10 cellular contexts compared by ENCODE assay signal in the genomic region with DNA sequence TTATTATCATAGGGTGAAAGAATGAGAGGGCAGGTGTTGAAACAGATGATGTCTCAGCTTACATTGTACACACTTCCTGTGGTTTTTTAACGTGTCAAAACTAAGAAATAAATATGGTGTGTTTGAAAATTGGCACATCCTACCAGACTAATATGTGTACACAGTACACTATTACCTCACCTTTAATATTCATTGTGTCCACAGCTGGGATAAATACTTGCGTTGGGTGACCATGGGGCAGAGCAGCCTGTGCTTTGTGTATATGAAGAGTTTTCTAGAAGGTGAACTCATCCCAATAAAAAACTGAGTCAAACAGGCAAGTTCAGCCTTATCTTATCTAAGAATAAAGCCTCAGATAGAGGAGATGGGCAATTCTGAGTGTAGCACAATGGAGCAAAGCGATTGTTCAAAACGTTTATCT. TPM values are rescaled to one million over a fixed set of nuclear protein-coding genes. Genes with fewer than 3 reads are reported as not detected.
DNase-seq lines count a peak whose midpoint lies in the region; ATAC-seq, FAIRE-seq and TF ChIP-seq lines count a peak whose summit lies in the region.
"Had no signal": no experiment of that assay in that cellular context is flagged by ENCODE, and none has a peak within 500 bp of the region (broad histone marks: within the 10 kb centered on the region; RNA-seq: fewer than 3 reads in every experiment).

No MANE protein-coding gene starts in this region.

- no TSS peak for BruUV-seq in K562 (replicated peaks; lab: Mats Ljungman, UMichigan)
- BruUV-seq in Calu3 (replicated peaks; lab: Mats Ljungman, UMichigan): no TSS peak

- H3K27ac ChIP-seq in K562 (ENCODE audit: extremely low read depth, low read depth, low read length): no peak overlapping the region
- H3K27ac ChIP-seq: cardiac muscle cell had no signal

- H3K9me3 Mint-ChIP-seq in Calu3 (ENCODE audit: low read depth, unreplicated experiment): peaks cover 5% of the 10 kb centered on the region

- WGBS in K562 (ENCODE audit: insufficient coverage, low coverage, missing lambda C conversion rate): 14% methylated on average over 4 of the region's 4 CpGs

- no peak overlapping the region for H3K4me3 Mint-ChIP-seq in Calu3 (ENCODE audit: low read depth, unreplicated experiment)

- H4K20me1 ChIP-seq in K562 (replicated peaks; ENCODE audit: control insufficient read depth, insufficient read depth, low read length): no peaks in the 10 kb centered on the region

- no peaks in the 10 kb centered on the region for H3K79me2 ChIP-seq in K562 (ENCODE audit: control insufficient read depth, insufficient read depth, low read length)

- POLR2A ChIA-PET in K562 (lab: Yijun Ruan, JAX): interaction anchor here (0.7 kb wide), 1 partner anchor 401 kb away, joined by 4 read pairs; no protein-coding TSS in a partner anchor

- H3K4me3 ChIP-seq in GM06990 (replicated peaks; ENCODE audit: low read depth, low read length) (no peak overlapping the region), K562 (no peak overlapping the region)
- H3K4me3 ChIP-seq: cardiac muscle cell had no signal

- no peaks in the 10 kb centered on the region; a peak in 3 of 5 replicates for H3K4me1 ChIP-seq in K562 (replicated peaks in 1 of 2; ENCODE audit: control insufficient read depth in 2 of 2, insufficient read depth in 2 of 2, low read length in 2 of 2)

- CTCF ChIA-PET in K562 (lab: Yijun Ruan, JAX; ENCODE audit: low intra/inter-chr PET ratio): no interaction called here
- CTCF ChIA-PET in Calu3 (lab: Charles Lee): no interaction called here

- no peak for TF ChIP-seq POLR2A in K562 (conservative IDR thresholded peaks at IDR 0.05)

- no peaks in the 10 kb centered on the region for H3K27me3 Mint-ChIP-seq in Calu3 (ENCODE audit: unreplicated experiment)

- H3K27ac Mint-ChIP-seq in Calu3 (ENCODE audit: unreplicated experiment): no peak overlapping the region

- H2AFZ ChIP-seq in K562 (ENCODE audit: low read depth, low read length): peak overlapping the region; percentile 26

- ATAC-seq in HG02610 (IDR thresholded peaks at IDR 0.05; ENCODE audit: unreplicated experiment) (peak; percentile 68), K562 (no peak)

- no peak overlapping the region for H3K4me2 ChIP-seq in K562 (ENCODE audit: insufficient read depth, low read length)

- peaks cover 5% of the 10 kb centered on the region for H3K36me3 Mint-ChIP-seq in Calu3 (ENCODE audit: insufficient read depth, unreplicated experiment)

- no peak for TF ChIP-seq CTCF in GM06990 (IDR thresholded peaks at IDR 0.05; ENCODE audit: insufficient read depth, low read length, poor library complexity, severe bottlenecking)
- TF ChIP-seq CTCF in K562 (IDR thresholded peaks at IDR 0.05 in 2 of 3, conservative IDR thresholded peaks at IDR 0.05 in 1 of 3; ENCODE audit: insufficient read depth in 2 of 3, low read depth in 1 of 3, low read length in 3 of 3): no peak
- no peak for TF ChIP-seq CTCF in Calu3 (IDR thresholded peaks at IDR 0.05; ENCODE audit: unreplicated experiment)

- no peak for FAIRE-seq in K562 (lab: Jason Lieb, UNC)

- H3K27me3 ChIP-seq in GM06990 (replicated peaks; ENCODE audit: control insufficient read depth, insufficient read depth, low read length): no peaks in the 10 kb centered on the region
- no peaks in the 10 kb centered on the region for H3K27me3 ChIP-seq in K562 (ENCODE audit: control insufficient read depth in 2 of 2, insufficient read depth in 2 of 2, low read length in 2 of 2)
- H3K27me3 ChIP-seq: cardiac muscle cell had no signal

- in situ Hi-C loops in K562 (cut with MboI): no loop called here

- H3K9me3 ChIP-seq in K562 (replicated peaks; ENCODE audit: control insufficient read depth, insufficient read depth, low read depth, low read length): no peaks in the 10 kb centered on the region

- H3K9ac ChIP-seq in K562 (ENCODE audit: insufficient read depth in 1 of 2, low read depth in 2 of 2, low read length in 2 of 2): no peak overlapping the region

- TF ChIP-seq EP300 in K562 (IDR thresholded peaks at IDR 0.05; ENCODE audit: low read length): no peak

- no peaks in the 10 kb centered on the region for H3K9me1 ChIP-seq in K562 (ENCODE audit: control insufficient read depth, insufficient read depth, low read length)

- intact Hi-C loops in K562 (cut with micrococcal nuclease) (no loop called here), Calu3 (cut with micrococcal nuclease; ENCODE audit: unreplicated experiment) (no loop called here)

- DNase-seq in GM06990 (ENCODE audit: extremely low read depth, insufficient read length) (peak; percentile 7), NCI-H1105 (lab: John Stamatoyannopoulos, UW) (peak; percentile 16), K562 (ENCODE audit: extremely low read depth in 1 of 4, low spot score in 3 of 4) (no peak), Calu3 (no peak), OCI-M2 (lab: John Stamatoyannopoulos, UW; ENCODE audit: unreplicated experiment) (no peak), D341Med (ENCODE audit: low spot score) (no peak)
- DNase-seq in stimulated activated CD4-positive, alpha-beta T cell treated with anti-CD3 and anti-CD28 coated beads, Interleukin-2, amount 100 ng/mL, for 24 hours: no peak
- DNase-seq: left cardiac atrium had no signal

- TF ChIP-seq RAD21 in K562 (CRISPR knock-in tag; conservative IDR thresholded peaks at IDR 0.05 in 1 of 2, IDR thresholded peaks at IDR 0.05 in 1 of 2): no peak

- peaks cover 6% of the 10 kb centered on the region for H3K4me1 Mint-ChIP-seq in Calu3 (ENCODE audit: low read depth, unreplicated experiment)

- H3K36me3 ChIP-seq in GM06990 (ENCODE audit: control insufficient read depth, insufficient read depth, low read length) (no peaks in the 10 kb centered on the region), K562 (ENCODE audit: control insufficient read depth, insufficient read depth, low read length) (no peaks in the 10 kb centered on the region)
- H3K36me3 ChIP-seq: cardiac muscle cell had no signal

TF ChIP-seq in K562, 482 proteins besides CTCF, POLR2A, EP300 and RAD21:
- no peak for TF ChIP-seq ZNF668 (CRISPR knock-in tag; IDR thresholded peaks at IDR 0.05)
- 0 out of 2 replicates have a peak, but pooled peaks have one; percentile 7 for TF ChIP-seq SOX6 (IDR thresholded peaks at IDR 0.05)
TF ChIP-seq in K562: peak in this region for 1.

RNA-seq across cellular contexts. Expression of gene SUCNR1, which starts 17.3 kb away (rescaled TPM):
- not detected in 2 replicates for total RNA-seq in K562 (2011; cell fraction: chromatin; rRNA removed; ENCODE audit: low replicate concordance)
- not detected in 2 replicates for total RNA-seq in K562 (2011; cell fraction: nucleolus; rRNA removed)
- 0.15 TPM in 2 replicates for total RNA-seq in K562 (2011; cell fraction: nucleoplasm; rRNA removed)
- 0.08 and 0.14 TPM in 2 replicates for total RNA-seq in K562 (2014; rRNA removed)
- 0.13 and 0.15 TPM in 2 replicates for total RNA-seq in K562 (2014; rRNA removed; fragmentation: Illumina TruSeq; extraction: Trizol)
- total RNA-seq in K562 (2015; rRNA removed; fragmentation: Illumina TruSeq; extraction: Trizol): 0.54 and 0.57 TPM in 2 replicates
- total RNA-seq in K562 (2021): 0.09 and 0.24 TPM in 2 replicates
- 0.04 and 0.07 TPM in 2 replicates for polyA plus RNA-seq in K562 (2011; rRNA removed)
- polyA plus RNA-seq in K562 (2011; cell fraction: cytosol; rRNA removed): 0.04 TPM in 1 of 2 replicates, not detected in the other
- polyA plus RNA-seq in K562 (2011; cell fraction: nucleus; rRNA removed): 0.06 TPM in 2 replicates
- 0.33 and 0.68 TPM in 2 replicates for polyA plus RNA-seq in K562 (2012)
- polyA plus RNA-seq in K562 (2014; fragmentation: Illumina TruSeq; extraction: Trizol): 0.11 and 0.13 TPM in 2 replicates
- under 1 TPM; 0.08 to 0.10 TPM for polyA plus RNA-seq in K562 (2014; fragmentation: Nextera tagmentation; extraction: Ambion mirVana)
- 0.08 and 0.12 TPM in 2 replicates for polyA plus RNA-seq in K562 (2014; rRNA removed)
- polyA minus RNA-seq in K562 (2011; rRNA and poly(A)+ RNA removed): 0.07 and 0.09 TPM in 2 replicates
- not detected in 2 replicates for polyA minus RNA-seq in K562 (2011; cell fraction: cytosol; rRNA and poly(A)+ RNA removed)
- polyA minus RNA-seq in K562 (2011; cell fraction: nucleus; rRNA and poly(A)+ RNA removed): not detected in 2 replicates
- total RNA-seq in Calu3 (2022): 0.07 TPM in 1 of 2 replicates, not detected in the other
- total RNA-seq: cardiac muscle cell had no signal
- polyA plus RNA-seq: cardiac muscle cell had no signal

Comparison
In these comparisons a context has a peak if more than half of its experiments do, and no peak if none do; other contexts are left out.
1. DNase-seq: peak in GM06990 (single experiment) and NCI-H1105 (single experiment); none in K562 (0 of 4), Calu3 (single experiment), OCI-M2 (single experiment), stimulated activated CD4-positive, alpha-beta T cell treated with anti-CD3 and anti-CD28 coated beads, Interleukin-2, amount 100 ng/mL, for 24 hours (0 of 2) and D341Med (single experiment).